ENCODE assay signal across 2 cellular contexts in the genomic region with DNA sequence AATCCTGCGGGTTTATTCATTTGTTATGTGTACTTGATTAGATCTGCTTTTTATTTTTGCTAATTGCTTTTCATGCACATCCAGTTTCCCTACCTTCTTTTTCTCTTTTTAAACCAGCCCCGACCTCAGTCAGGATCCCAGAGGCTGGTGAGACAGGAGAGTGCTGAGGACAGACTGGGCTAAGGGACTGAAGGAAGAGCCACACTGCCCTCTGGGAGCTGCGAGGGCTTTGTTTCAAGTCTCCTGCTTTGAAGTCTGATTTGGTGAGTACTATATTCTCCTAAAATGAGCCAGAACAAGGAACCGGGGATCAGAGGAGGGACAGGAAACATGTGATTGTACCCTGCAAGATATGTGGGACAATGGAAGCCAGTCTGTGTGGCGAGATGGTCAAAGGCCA.
TF ChIP-seq lines count a peak whose summit lies in the region.

No MANE protein-coding gene starts in this region.

TF ChIP-seq in HCT116, 20 proteins besides CTCF, POLR2A, EP300 and RAD21 (continued from another document):
- TF ChIP-seq YY1 (IDR thresholded peaks at IDR 0.05; ENCODE audit: extremely low read depth, insufficient replicate concordance, low read depth, low read length) (no peak), SP1 (IDR thresholded peaks at IDR 0.05; ENCODE audit: low read depth) (no peak), CBX3 (IDR thresholded peaks at IDR 0.05; ENCODE audit: low read depth) (no peak), SIN3A (IDR thresholded peaks at IDR 0.05; ENCODE audit: low read depth) (no peak), CEBPB (IDR thresholded peaks at IDR 0.05; ENCODE audit: low read depth) (no peak), EZH2 (IDR thresholded peaks at IDR 0.05) (no peak), SRF (IDR thresholded peaks at IDR 0.05; ENCODE audit: low read depth) (no peak), ELF1 (IDR thresholded peaks at IDR 0.05; ENCODE audit: borderline replicate concordance, low read depth) (no peak), POLR2AphosphoS5 (IDR thresholded peaks at IDR 0.05; ENCODE audit: low read depth, low read length) (no peak), EGR1 (IDR thresholded peaks at IDR 0.05; ENCODE audit: low read depth) (no peak), ZFX (IDR thresholded peaks at IDR 0.05) (no peak), FOSL1 (IDR thresholded peaks at IDR 0.05; ENCODE audit: low read depth) (no peak)
- TF ChIP-seq, protein P1, sequence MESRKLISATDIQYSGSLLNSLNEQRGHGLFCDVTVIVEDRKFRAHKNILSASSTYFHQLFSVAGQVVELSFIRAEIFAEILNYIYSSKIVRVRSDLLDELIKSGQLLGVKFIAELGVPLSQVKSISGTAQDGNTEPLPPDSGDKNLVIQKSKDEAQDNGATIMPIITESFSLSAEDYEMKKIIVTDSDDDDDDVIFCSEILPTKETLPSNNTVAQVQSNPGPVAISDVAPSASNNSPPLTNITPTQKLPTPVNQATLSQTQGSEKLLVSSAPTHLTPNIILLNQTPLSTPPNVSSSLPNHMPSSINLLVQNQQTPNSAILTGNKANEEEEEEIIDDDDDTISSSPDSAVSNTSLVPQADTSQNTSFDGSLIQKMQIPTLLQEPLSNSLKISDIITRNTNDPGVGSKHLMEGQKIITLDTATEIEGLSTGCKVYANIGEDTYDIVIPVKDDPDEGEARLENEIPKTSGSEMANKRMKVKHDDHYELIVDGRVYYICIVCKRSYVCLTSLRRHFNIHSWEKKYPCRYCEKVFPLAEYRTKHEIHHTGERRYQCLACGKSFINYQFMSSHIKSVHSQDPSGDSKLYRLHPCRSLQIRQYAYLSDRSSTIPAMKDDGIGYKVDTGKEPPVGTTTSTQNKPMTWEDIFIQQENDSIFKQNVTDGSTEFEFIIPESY (IDR thresholded peaks at IDR 0.05; ENCODE audit: extremely low read depth, insufficient replicate concordance, low read length) = no peak
- TF ChIP-seq, protein P2, sequence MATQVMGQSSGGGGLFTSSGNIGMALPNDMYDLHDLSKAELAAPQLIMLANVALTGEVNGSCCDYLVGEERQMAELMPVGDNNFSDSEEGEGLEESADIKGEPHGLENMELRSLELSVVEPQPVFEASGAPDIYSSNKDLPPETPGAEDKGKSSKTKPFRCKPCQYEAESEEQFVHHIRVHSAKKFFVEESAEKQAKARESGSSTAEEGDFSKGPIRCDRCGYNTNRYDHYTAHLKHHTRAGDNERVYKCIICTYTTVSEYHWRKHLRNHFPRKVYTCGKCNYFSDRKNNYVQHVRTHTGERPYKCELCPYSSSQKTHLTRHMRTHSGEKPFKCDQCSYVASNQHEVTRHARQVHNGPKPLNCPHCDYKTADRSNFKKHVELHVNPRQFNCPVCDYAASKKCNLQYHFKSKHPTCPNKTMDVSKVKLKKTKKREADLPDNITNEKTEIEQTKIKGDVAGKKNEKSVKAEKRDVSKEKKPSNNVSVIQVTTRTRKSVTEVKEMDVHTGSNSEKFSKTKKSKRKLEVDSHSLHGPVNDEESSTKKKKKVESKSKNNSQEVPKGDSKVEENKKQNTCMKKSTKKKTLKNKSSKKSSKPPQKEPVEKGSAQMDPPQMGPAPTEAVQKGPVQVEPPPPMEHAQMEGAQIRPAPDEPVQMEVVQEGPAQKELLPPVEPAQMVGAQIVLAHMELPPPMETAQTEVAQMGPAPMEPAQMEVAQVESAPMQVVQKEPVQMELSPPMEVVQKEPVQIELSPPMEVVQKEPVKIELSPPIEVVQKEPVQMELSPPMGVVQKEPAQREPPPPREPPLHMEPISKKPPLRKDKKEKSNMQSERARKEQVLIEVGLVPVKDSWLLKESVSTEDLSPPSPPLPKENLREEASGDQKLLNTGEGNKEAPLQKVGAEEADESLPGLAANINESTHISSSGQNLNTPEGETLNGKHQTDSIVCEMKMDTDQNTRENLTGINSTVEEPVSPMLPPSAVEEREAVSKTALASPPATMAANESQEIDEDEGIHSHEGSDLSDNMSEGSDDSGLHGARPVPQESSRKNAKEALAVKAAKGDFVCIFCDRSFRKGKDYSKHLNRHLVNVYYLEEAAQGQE (IDR thresholded peaks at IDR 0.05; ENCODE audit: low read depth) = no peak
- TF ChIP-seq, protein P3, sequence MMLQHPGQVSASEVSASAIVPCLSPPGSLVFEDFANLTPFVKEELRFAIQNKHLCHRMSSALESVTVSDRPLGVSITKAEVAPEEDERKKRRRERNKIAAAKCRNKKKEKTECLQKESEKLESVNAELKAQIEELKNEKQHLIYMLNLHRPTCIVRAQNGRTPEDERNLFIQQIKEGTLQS (IDR thresholded peaks at IDR 0.05) = no peak

TF ChIP-seq in SK-N-SH, 30 proteins besides CTCF, POLR2A, EP300 and RAD21 (continued from another document):
- TF ChIP-seq, protein P4, sequence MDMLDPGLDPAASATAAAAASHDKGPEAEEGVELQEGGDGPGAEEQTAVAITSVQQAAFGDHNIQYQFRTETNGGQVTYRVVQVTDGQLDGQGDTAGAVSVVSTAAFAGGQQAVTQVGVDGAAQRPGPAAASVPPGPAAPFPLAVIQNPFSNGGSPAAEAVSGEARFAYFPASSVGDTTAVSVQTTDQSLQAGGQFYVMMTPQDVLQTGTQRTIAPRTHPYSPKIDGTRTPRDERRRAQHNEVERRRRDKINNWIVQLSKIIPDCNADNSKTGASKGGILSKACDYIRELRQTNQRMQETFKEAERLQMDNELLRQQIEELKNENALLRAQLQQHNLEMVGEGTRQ (IDR thresholded peaks at IDR 0.05; ENCODE audit: borderline replicate concordance, low read depth, low read length) = no peak
- TF ChIP-seq TEAD4 (IDR thresholded peaks at IDR 0.05; ENCODE audit: borderline replicate concordance, insufficient read depth) (no peak), FOXJ3 (CRISPR knock-in tag; IDR thresholded peaks at IDR 0.05) (no peak), FOSL2 (IDR thresholded peaks at IDR 0.05; ENCODE audit: borderline replicate concordance, low read depth) (no peak), SMC3 (IDR thresholded peaks at IDR 0.05; ENCODE audit: low read depth, low read length) (no peak; the same call in 1 of the 2 replicates), NFIC (IDR thresholded peaks at IDR 0.05; ENCODE audit: borderline replicate concordance) (no peak), RFX5 (IDR thresholded peaks at IDR 0.05; ENCODE audit: low read length) (no peak)
- TF ChIP-seq, protein P5, sequence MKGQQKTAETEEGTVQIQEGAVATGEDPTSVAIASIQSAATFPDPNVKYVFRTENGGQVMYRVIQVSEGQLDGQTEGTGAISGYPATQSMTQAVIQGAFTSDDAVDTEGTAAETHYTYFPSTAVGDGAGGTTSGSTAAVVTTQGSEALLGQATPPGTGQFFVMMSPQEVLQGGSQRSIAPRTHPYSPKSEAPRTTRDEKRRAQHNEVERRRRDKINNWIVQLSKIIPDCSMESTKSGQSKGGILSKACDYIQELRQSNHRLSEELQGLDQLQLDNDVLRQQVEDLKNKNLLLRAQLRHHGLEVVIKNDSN (IDR thresholded peaks at IDR 0.05; ENCODE audit: borderline replicate concordance, low read depth) = no peak
- TF ChIP-seq, protein P2 (IDR thresholded peaks at IDR 0.05; ENCODE audit: low read depth, low read length) = no peak
- TF ChIP-seq, protein P6, sequence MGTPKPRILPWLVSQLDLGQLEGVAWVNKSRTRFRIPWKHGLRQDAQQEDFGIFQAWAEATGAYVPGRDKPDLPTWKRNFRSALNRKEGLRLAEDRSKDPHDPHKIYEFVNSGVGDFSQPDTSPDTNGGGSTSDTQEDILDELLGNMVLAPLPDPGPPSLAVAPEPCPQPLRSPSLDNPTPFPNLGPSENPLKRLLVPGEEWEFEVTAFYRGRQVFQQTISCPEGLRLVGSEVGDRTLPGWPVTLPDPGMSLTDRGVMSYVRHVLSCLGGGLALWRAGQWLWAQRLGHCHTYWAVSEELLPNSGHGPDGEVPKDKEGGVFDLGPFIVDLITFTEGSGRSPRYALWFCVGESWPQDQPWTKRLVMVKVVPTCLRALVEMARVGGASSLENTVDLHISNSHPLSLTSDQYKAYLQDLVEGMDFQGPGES (IDR thresholded peaks at IDR 0.05; ENCODE audit: low read depth, low read length) = no peak
